In the genomic region with DNA sequence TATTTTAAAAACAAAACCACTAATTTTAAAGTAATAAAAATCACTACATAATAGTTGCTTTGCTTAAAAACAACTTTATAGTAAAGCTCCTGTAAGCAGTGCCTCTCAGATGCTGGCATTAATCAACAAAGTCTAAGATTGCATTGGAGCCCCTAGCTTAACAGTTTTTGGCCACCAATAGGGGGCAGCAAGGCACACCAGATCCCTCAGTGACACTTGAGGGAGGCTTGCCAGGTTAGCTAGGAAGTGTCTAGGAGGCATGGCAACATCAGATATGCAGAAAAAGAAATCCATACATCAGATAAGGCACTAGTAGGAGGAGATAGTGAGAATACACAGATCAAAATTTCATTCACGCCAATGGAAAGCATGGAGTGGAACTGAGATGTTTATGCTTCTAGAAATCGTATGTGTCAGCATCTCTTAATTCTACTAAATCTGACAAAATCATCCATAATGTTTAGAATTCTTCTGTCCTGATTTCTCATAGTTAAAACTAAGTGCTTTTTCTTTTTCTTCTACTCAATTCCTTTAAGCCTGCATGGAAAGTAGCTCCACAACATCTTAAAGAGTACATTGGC, we compare ENCODE assay signal across 8 cellular contexts.
DNase-seq lines count a peak whose midpoint lies in the region; ATAC-seq and TF ChIP-seq lines count a peak whose summit lies in the region.

No MANE protein-coding gene starts in this region.

- ATAC-seq in GM21619 (IDR thresholded peaks at IDR 0.05; ENCODE audit: unreplicated experiment) = peak; percentile 93
- peak; percentile 73 to 86 for ATAC-seq in upper lobe of left lung (ENCODE audit: low FRiP score in 2 of 2)

- WGBS in upper lobe of left lung, 2 donors = 23 to 43% methylated on average over 2 of the region's 2 CpGs

- H4K20me1 ChIP-seq in DOHH2 (ENCODE audit: control insufficient read depth, insufficient read depth, low read depth, low read length) (no peaks in the 10 kb centered on the region), OCI-LY7 (ENCODE audit: insufficient read depth, low read length) (no peaks in the 10 kb centered on the region)

- H3F3A ChIP-seq in DOHH2 (ENCODE audit: control insufficient read depth, insufficient read depth) = no peaks in the 10 kb centered on the region

- no peaks in the 10 kb centered on the region for H3K9me3 ChIP-seq in DOHH2 (ENCODE audit: control insufficient read depth, insufficient read depth, low read length)
- no peaks in the 10 kb centered on the region for H3K9me3 ChIP-seq in OCI-LY7 (ENCODE audit: low read length)
- no peaks in the 10 kb centered on the region for H3K9me3 ChIP-seq in upper lobe of left lung

- CTCF ChIA-PET in OCI-LY7 (lab: Charles Lee; ENCODE audit: unreplicated experiment) = interaction anchor here (0.7 kb wide), 1 partner anchor 314 kb away, joined by 4 read pairs; no protein-coding TSS in a partner anchor

- no peak for TF ChIP-seq EP300 in Ishikawa (IDR thresholded peaks at IDR 0.05; ENCODE audit: borderline replicate concordance)
- no peak for TF ChIP-seq EP300 in upper lobe of left lung (IDR thresholded peaks at IDR 0.05)

- TF ChIP-seq POLR2A in upper lobe of left lung (IDR thresholded peaks at IDR 0.05) = no peak

- DNase-seq in OCI-LY7 (ENCODE audit: low spot score) = peak; percentile 36
- peak; percentile 42 for DNase-seq in activated T-cell treated with anti-CD3 and anti-CD28 coated beads, Interleukin-2, amount 50 U/mL, for 1 hour
- peak; percentile 82 for DNase-seq in fibroblast of peridontal ligament (ENCODE audit: extremely low read depth)
- DNase-seq in nucleus accumbens (lab: John Stamatoyannopoulos, UW) = peak in 47 of 56 donors; percentile 1 to 80 (median 30)
- DNase-seq in upper lobe of left lung = peak in 1 of 2 donors; percentile 64

- H3K4me3 ChIP-seq in DOHH2 (ENCODE audit: low read length) (no peak overlapping the region), OCI-LY7 (ENCODE audit: low read depth, low read length, poor library complexity, severe bottlenecking) (no peak overlapping the region), upper lobe of left lung (no peak overlapping the region)

- intact Hi-C loops in OCI-LY7 (cut with micrococcal nuclease; ENCODE audit: unreplicated experiment) = no loop called here

- H3K79me2 ChIP-seq in DOHH2 (ENCODE audit: control insufficient read depth, low read length) (no peaks in the 10 kb centered on the region), OCI-LY7 (ENCODE audit: insufficient read depth, low read depth, low read length) (no peaks in the 10 kb centered on the region)

- POLR2A ChIA-PET in OCI-LY7 (lab: Charles Lee) = interaction anchor here (0.6 kb wide), 1 partner anchor 1534 kb away, joined by 3 read pairs; no protein-coding TSS in a partner anchor

- H3K4me2 ChIP-seq in DOHH2 (ENCODE audit: low read length) = no peak overlapping the region
- no peak overlapping the region for H3K4me2 ChIP-seq in OCI-LY7 (ENCODE audit: low read length)

- H3K27ac ChIP-seq in DOHH2 (ENCODE audit: low read depth, low read length) = no peak overlapping the region
- H3K27ac ChIP-seq in OCI-LY7 (ENCODE audit: low read depth, low read length, poor library complexity, severe bottlenecking) = no peak overlapping the region
- H3K27ac ChIP-seq in upper lobe of left lung = no peak overlapping the region

- TF ChIP-seq RAD21 in Ishikawa (IDR thresholded peaks at IDR 0.05; ENCODE audit: low read depth) = peak; percentile 97

- H3K9me2 ChIP-seq in DOHH2 (replicated peaks; ENCODE audit: control insufficient read depth, low read length) (no peaks in the 10 kb centered on the region), OCI-LY7 (ENCODE audit: insufficient read depth, low read length) (no peaks in the 10 kb centered on the region)

- H3K27me3 ChIP-seq in DOHH2 (ENCODE audit: control insufficient read depth, low read length) (no peaks in the 10 kb centered on the region), upper lobe of left lung (no peaks in the 10 kb centered on the region)

- peak; percentile 75 for TF ChIP-seq CTCF in DOHH2 (IDR thresholded peaks at IDR 0.05; ENCODE audit: low read depth, low read length, poor library complexity, severe bottlenecking)
- peak; percentile 85 for TF ChIP-seq CTCF in OCI-LY7 (conservative IDR thresholded peaks at IDR 0.05; ENCODE audit: low read length)
- TF ChIP-seq CTCF in upper lobe of left lung (IDR thresholded peaks at IDR 0.05) = peak; percentile 59 to 71 (median 66)

- no peaks in the 10 kb centered on the region for H3K4me1 ChIP-seq in DOHH2 (ENCODE audit: control insufficient read depth, low read length)
- H3K4me1 ChIP-seq in OCI-LY7 (ENCODE audit: insufficient read depth, low read length, poor library complexity, severe bottlenecking) = no peaks in the 10 kb centered on the region
- no peaks in the 10 kb centered on the region for H3K4me1 ChIP-seq in upper lobe of left lung

- H3K36me3 ChIP-seq in DOHH2 (ENCODE audit: control insufficient read depth, low read length) (no peaks in the 10 kb centered on the region), OCI-LY7 (ENCODE audit: insufficient read depth, low read length) (no peaks in the 10 kb centered on the region), upper lobe of left lung (no peaks in the 10 kb centered on the region)

- no TSS peak for BruUV-seq in OCI-LY7 (replicated peaks; lab: Mats Ljungman, UMichigan)

- H2AFZ ChIP-seq in OCI-LY7 (ENCODE audit: low read length) = no peak overlapping the region

TF ChIP-seq in Ishikawa, 13 proteins besides CTCF, POLR2A, EP300 and RAD21:
- TF ChIP-seq, protein P1, sequence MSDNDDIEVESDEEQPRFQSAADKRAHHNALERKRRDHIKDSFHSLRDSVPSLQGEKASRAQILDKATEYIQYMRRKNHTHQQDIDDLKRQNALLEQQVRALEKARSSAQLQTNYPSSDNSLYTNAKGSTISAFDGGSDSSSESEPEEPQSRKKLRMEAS (IDR thresholded peaks at IDR 0.05) = no peak
- TF ChIP-seq NFIC (IDR thresholded peaks at IDR 0.05) = no peak
TF ChIP-seq in Ishikawa: peak in this region for 0.
